Comparison of ENCODE assay signal across 8 cellular contexts in genomic region chr3:193605876-193606275, GRCh38. TPM values are rescaled to one million over a fixed set of nuclear protein-coding genes. Genes with fewer than 3 reads are reported as not detected.
DNase-seq lines count a peak whose midpoint lies in the region; ATAC-seq, FAIRE-seq and TF ChIP-seq lines count a peak whose summit lies in the region.

No MANE protein-coding gene starts in this region.

- H3K79me2 ChIP-seq in KMS-11 (ENCODE audit: insufficient read depth, low read depth) = peaks cover 61% of the 10 kb centered on the region
- peaks cover 59% of the 10 kb centered on the region for H3K79me2 ChIP-seq in astrocyte (ENCODE audit: insufficient read depth, low read length)

- no peak overlapping the region for H3K9ac ChIP-seq in KMS-11
- H3K9ac ChIP-seq in astrocyte (ENCODE audit: low read length) = no peak overlapping the region

- TF ChIP-seq CTCF in KMS-11 (conservative IDR thresholded peaks at IDR 0.05; ENCODE audit: low read depth, low read length) (peak; percentile 72), astrocyte (IDR thresholded peaks at IDR 0.05; ENCODE audit: insufficient read depth, low read depth, low read length) (peak; percentile 76)

- H3K4me3 Mint-ChIP-seq in astrocyte (ENCODE audit: unreplicated experiment) = no peak overlapping the region

- H4K20me1 ChIP-seq in KMS-11 (ENCODE audit: insufficient read depth) (no peaks in the 10 kb centered on the region; the same call in 1 of the 2 replicates), astrocyte (ENCODE audit: insufficient read depth, low read length) (peaks cover 48% of the 10 kb centered on the region)

- no peak overlapping the region for H3K27ac Mint-ChIP-seq in astrocyte (ENCODE audit: unreplicated experiment)

- H3K4me1 ChIP-seq in KMS-11 (ENCODE audit: low read depth, poor library complexity, severe bottlenecking) (no peaks in the 10 kb centered on the region), SJCRH30 (no peaks in the 10 kb centered on the region), astrocyte (ENCODE audit: insufficient read depth, low read length) (no peaks in the 10 kb centered on the region)

- no peak overlapping the region for H2AFZ ChIP-seq in KMS-11 (ENCODE audit: low read depth)
- H2AFZ ChIP-seq in astrocyte (ENCODE audit: low read depth, low read length) = no peak overlapping the region

- H3K4me2 ChIP-seq in KMS-11 (no peak overlapping the region), astrocyte (ENCODE audit: low read length) (no peak overlapping the region)

- H3K4me3 ChIP-seq in KMS-11 (IDR thresholded peaks at IDR 0.05; ENCODE audit: insufficient read depth, low read depth, low read length) = no peak overlapping the region
- no peak overlapping the region for H3K4me3 ChIP-seq in SJCRH30
- H3K4me3 ChIP-seq in astrocyte (ENCODE audit: insufficient read depth, low read depth, low read length) = no peak overlapping the region

- H3K9me3 Mint-ChIP-seq in astrocyte (ENCODE audit: unreplicated experiment) = peaks cover 4% of the 10 kb centered on the region

- H3K36me3 ChIP-seq in KMS-11 (ENCODE audit: insufficient read depth) (no peaks in the 10 kb centered on the region), SJCRH30 (peaks cover 8% of the 10 kb centered on the region), astrocyte (ENCODE audit: insufficient read depth, low read length) (peaks cover 2% of the 10 kb centered on the region)

- peak; percentile 52 for FAIRE-seq in astrocyte (lab: Jason Lieb, UNC)

- H3K9me3 ChIP-seq in SJCRH30 (replicated peaks) = 0 out of 2 replicates have a peak, but pooled peaks cover 10% of the 10 kb centered on the region
- no peaks in the 10 kb centered on the region for H3K9me3 ChIP-seq in astrocyte (ENCODE audit: insufficient read depth, low read depth, low read length)

- DNase-seq in COR-L47 (lab: John Stamatoyannopoulos, UW) (peak; percentile 56), SJCRH30 (peak; percentile 66 to 87), astrocyte (ENCODE audit: low read depth) (peak; percentile 36), hippocampal formation (lab: John Stamatoyannopoulos, UW) (peak; percentile 7 to 14)
- peak; percentile 24 to 71 (median 32) for DNase-seq in stimulated activated CD4-positive, alpha-beta T cell treated with anti-CD3 and anti-CD28 coated beads, Interleukin-12 subunit alpha, Interleukin-12 subunit beta, amount 100 ng/mL, for 48 hours (ENCODE audit: low read depth in 2 of 3, low spot score in 1 of 3)

- ATAC-seq in GM19467 (IDR thresholded peaks at IDR 0.05; ENCODE audit: unreplicated experiment) = peak; percentile 74
- ATAC-seq in GM21528 (IDR thresholded peaks at IDR 0.05; ENCODE audit: low FRiP score, unreplicated experiment) = no peak

- H3K27ac ChIP-seq in KMS-11 (no peak overlapping the region), SJCRH30 (no peak overlapping the region), astrocyte (ENCODE audit: low read depth, low read length) (no peak overlapping the region)

- H3K36me3 Mint-ChIP-seq in astrocyte (ENCODE audit: low read depth, unreplicated experiment) = peaks cover 5% of the 10 kb centered on the region

- no peaks in the 10 kb centered on the region for H3K27me3 Mint-ChIP-seq in astrocyte (ENCODE audit: low read depth, unreplicated experiment)

- H3K27me3 ChIP-seq in KMS-11 (ENCODE audit: insufficient read depth, low read depth) (no peaks in the 10 kb centered on the region), SJCRH30 (no peaks in the 10 kb centered on the region), astrocyte (ENCODE audit: insufficient read depth, low read length) (no peaks in the 10 kb centered on the region)

- H3K4me1 Mint-ChIP-seq in astrocyte (ENCODE audit: low read depth, unreplicated experiment) = no peaks in the 10 kb centered on the region

RNA-seq across cellular contexts. Expression of gene OPA1, which starts 12.9 kb away (rescaled TPM):
- total RNA-seq in SJCRH30 (2014; rRNA removed; shearing (Covaris generic)) = 84.3 and 88.0 TPM in 2 replicates
- total RNA-seq in astrocyte = 60.3 and 61.8 TPM in 2 replicates

RNA-seq across cellular contexts. Expression of gene ATP13A4, which starts 51.2 kb away (rescaled TPM):
- total RNA-seq in SJCRH30 (2014; rRNA removed; shearing (Covaris generic)) = 0.18 and 0.49 TPM in 2 replicates
- 0.34 and 0.70 TPM in 2 replicates for total RNA-seq in astrocyte

Comparison
In these comparisons a context has a peak if more than half of its experiments do, and no peak if none do; other contexts are left out.
1. DNase-seq: peak in every context shown above with its lines; median percentile 76 in SJCRH30; 56 in COR-L47; 36 in astrocyte; 32 in stimulated activated CD4-positive, alpha-beta T cell treated with anti-CD3 and anti-CD28 coated beads, Interleukin-12 subunit alpha, Interleukin-12 subunit beta, amount 100 ng/mL, for 48 hours; 10 in hippocampal formation.